In genomic region chr12:124760548-124760947, GRCh38 we compare ENCODE assay signal across 23 cellular contexts.
DNase-seq lines count a peak whose midpoint lies in the region; ATAC-seq and TF ChIP-seq lines count a peak whose summit lies in the region.
"Had no signal": no experiment of that assay in that cellular context is flagged by ENCODE, and none has a peak within 500 bp of the region (broad histone marks: within the 10 kb centered on the region; RNA-seq: fewer than 3 reads in every experiment).

No MANE protein-coding gene starts in this region.

- H3K79me2 ChIP-seq in Karpas-422 (ENCODE audit: low read length) = no peaks in the 10 kb centered on the region
- H3K79me2 ChIP-seq in trophoblast cell (ENCODE audit: control insufficient read depth, insufficient read depth, low read length, poor library complexity) = no peaks in the 10 kb centered on the region

- H3K9ac ChIP-seq in Karpas-422 (ENCODE audit: low read length) (peak overlapping the region; percentile 75; the same call in 1 of the 2 replicates), trophoblast cell (ENCODE audit: low read length) (no peak overlapping the region)

- peaks cover 2% of the 10 kb centered on the region for H3K79me1 ChIP-seq in trophoblast cell (ENCODE audit: low read length)

- H3K4me1 ChIP-seq in Karpas-422 (ENCODE audit: low read length) (peaks cover 62% of the 10 kb centered on the region), esophagus muscularis mucosa (peaks cover 48 to 82% (median 70%) of the 10 kb centered on the region in 4 donors), trophoblast cell (ENCODE audit: control insufficient read depth in 1 of 2, insufficient read depth in 2 of 2, low read length in 2 of 2) (peaks cover 3 to 8% of the 10 kb centered on the region in 2 experiments), gastrocnemius medialis (peaks cover 33 to 37% of the 10 kb centered on the region in 2 donors)

- no peak overlapping the region for H2BK120ac ChIP-seq in trophoblast cell (ENCODE audit: insufficient read depth, low read length, poor library complexity)

- no peak overlapping the region for H4K12ac ChIP-seq in trophoblast cell (ENCODE audit: low read depth, low read length)

- peak overlapping the region; percentile 11 for H2AK5ac ChIP-seq in trophoblast cell (ENCODE audit: low read length)

- no peak for TF ChIP-seq POLR2A in esophagus muscularis mucosa (IDR thresholded peaks at IDR 0.05; ENCODE audit: low read depth)
- TF ChIP-seq POLR2A in gastrocnemius medialis (IDR thresholded peaks at IDR 0.05) = no peak

- no peak for ATAC-seq in HG02798 (IDR thresholded peaks at IDR 0.05; ENCODE audit: poor library complexity, unreplicated experiment)
- no peak for ATAC-seq in gastrocnemius medialis

- no peak overlapping the region for H3K18ac ChIP-seq in trophoblast cell (ENCODE audit: low read length)

- H2AFZ ChIP-seq in Karpas-422 (ENCODE audit: low read length) (no peak overlapping the region), trophoblast cell (ENCODE audit: insufficient read depth, low read length, poor library complexity) (no peak overlapping the region)

- peaks cover 14% of the 10 kb centered on the region for H3K36me3 Mint-ChIP-seq in Calu3 (ENCODE audit: insufficient read depth, unreplicated experiment)

- peak overlapping the region; percentile 50 for H3K27ac Mint-ChIP-seq in Calu3 (ENCODE audit: unreplicated experiment)
- H3K27ac Mint-ChIP-seq: activated CD4-positive, alpha-beta T cell treated with anti-CD3 and anti-CD28 coated beads, Interleukin-2, amount 10 ng/mL, durations not matched to agents 7 days and 5 days; activated T-helper 2 cell treated with anti-CD3 and anti-CD28 coated beads, Interferon-gamma antibody, Interleukin-2, Interleukin-4, amounts not matched to agents 10 μg/mL and 5 μg/mL and 100 μg/mL, durations not matched to agents 14 hours and 24 hours and 36 hours; CD4-positive, alpha-beta T cell; IgD-negative memory B cell had no signal

- peaks cover 3% of the 10 kb centered on the region for H3K9me3 Mint-ChIP-seq in Calu3 (ENCODE audit: low read depth, unreplicated experiment)
- H3K9me3 Mint-ChIP-seq: CD4-positive, alpha-beta T cell had no signal

- peaks cover 30% of the 10 kb centered on the region for H3K9me3 ChIP-seq in Karpas-422 (ENCODE audit: low read length)
- peaks cover 0 to 12% (median 6%) of the 10 kb centered on the region in 4 donors for H3K9me3 ChIP-seq in esophagus muscularis mucosa
- peaks cover 8% of the 10 kb centered on the region for H3K9me3 ChIP-seq in trophoblast cell (ENCODE audit: insufficient read depth, low read depth, low read length)
- no peaks in the 10 kb centered on the region for H3K9me3 ChIP-seq in gastrocnemius medialis

- H3K4me2 ChIP-seq in Karpas-422 (ENCODE audit: low read depth, low read length, poor library complexity, severe bottlenecking) (peak overlapping the region; percentile 82), trophoblast cell (ENCODE audit: low read length) (no peak overlapping the region)

- no peaks in the 10 kb centered on the region for H4K20me1 ChIP-seq in Karpas-422 (ENCODE audit: insufficient read depth, low read depth, low read length)

- H3K4me3 ChIP-seq in Karpas-422 (ENCODE audit: low read length) = no peak overlapping the region
- H3K4me3 ChIP-seq in esophagus muscularis mucosa = no peak overlapping the region
- no peak overlapping the region for H3K4me3 ChIP-seq in trophoblast cell (ENCODE audit: low read depth, low read length)
- no peak overlapping the region for H3K4me3 ChIP-seq in gastrocnemius medialis

- no peaks in the 10 kb centered on the region for H3K27me3 Mint-ChIP-seq in Calu3 (ENCODE audit: unreplicated experiment)
- H3K27me3 Mint-ChIP-seq: activated naive CD8-positive, alpha-beta T cell had no signal

- TF ChIP-seq EP300 in esophagus muscularis mucosa (IDR thresholded peaks at IDR 0.05) = no peak

- in situ Hi-C loops in ACHN (cut with HindIII; ENCODE audit: low pct_ligation_motif_present, low pct_unique_long_range_greater_than_20kb, low sequenced_read_pairs) (no loop called here), gastrocnemius medialis (cut with MboI; ENCODE audit: low sequenced_read_pairs in 4 of 4) (loop anchor here (10.0 to 25.0 kb wide), 6 partner anchors 186 to 726 kb away; no protein-coding TSS in a partner anchor)

- no peak overlapping the region for H3K14ac ChIP-seq in trophoblast cell (ENCODE audit: low read length)

- no peak overlapping the region for H3K23ac ChIP-seq in trophoblast cell (ENCODE audit: low read length)

- no peak overlapping the region for H2BK5ac ChIP-seq in trophoblast cell (ENCODE audit: low read depth, low read length, poor library complexity)

- no TSS peak for BruUV-seq in Calu3 (replicated peaks; lab: Mats Ljungman, UMichigan)

- TF ChIP-seq CTCF in Calu3 (IDR thresholded peaks at IDR 0.05; ENCODE audit: unreplicated experiment) = no peak
- TF ChIP-seq CTCF in esophagus muscularis mucosa (IDR thresholded peaks at IDR 0.05) = no peak
- TF ChIP-seq CTCF in gastrocnemius medialis (IDR thresholded peaks at IDR 0.05 in 4 of 5, conservative IDR thresholded peaks at IDR 0.05 in 1 of 5) = no peak

- peaks cover 35% of the 10 kb centered on the region for H3K4me1 Mint-ChIP-seq in Calu3 (ENCODE audit: low read depth, unreplicated experiment)
- H3K4me1 Mint-ChIP-seq: IgD-negative memory B cell had no signal

- intact Hi-C loops in Calu3 (cut with micrococcal nuclease; ENCODE audit: unreplicated experiment) = loop anchor here (5.0 to 10.0 kb wide), 2 partner anchors 78 to 416 kb away; no protein-coding TSS in a partner anchor
- intact Hi-C loops in esophagus muscularis mucosa (cut with DNase I) = loop anchor here (10.0 kb wide), 1 partner anchor 246 kb away; no protein-coding TSS in a partner anchor
- intact Hi-C loops in gastrocnemius medialis (cut with DNase I; ENCODE audit: low total_unique reads) = loop anchor here (10.0 kb wide), 1 partner anchor 136 kb away; no protein-coding TSS in a partner anchor

- H3K4me3 Mint-ChIP-seq in Calu3 (ENCODE audit: low read depth, unreplicated experiment) = no peak overlapping the region
- H3K4me3 Mint-ChIP-seq: activated CD4-positive, alpha-beta T cell treated with anti-CD3 and anti-CD28 coated beads, Interleukin-2, amount 10 ng/mL, durations not matched to agents 7 days and 5 days; activated naive CD8-positive, alpha-beta T cell; CD4-positive, alpha-beta T cell; IgD-negative memory B cell had no signal

- CTCF ChIA-PET in Calu3 (lab: Charles Lee) = interaction anchor here (1.3 to 2.1 kb wide), 2 partner anchors 13 to 19 kb away, joined by 4 to 6 read pairs; no protein-coding TSS in a partner anchor

- no peak overlapping the region for H4K91ac ChIP-seq in trophoblast cell (ENCODE audit: low read depth, low read length)

- H3K4ac ChIP-seq in trophoblast cell (ENCODE audit: low read depth, low read length) = no peak overlapping the region

- H3K27me3 ChIP-seq in Karpas-422 (ENCODE audit: low read length) = no peaks in the 10 kb centered on the region
- peaks cover 0 to 4% (median 0%) of the 10 kb centered on the region in 4 donors for H3K27me3 ChIP-seq in esophagus muscularis mucosa
- H3K27me3 ChIP-seq in trophoblast cell (ENCODE audit: insufficient read depth, low read length) = no peaks in the 10 kb centered on the region
- no peaks in the 10 kb centered on the region for H3K27me3 ChIP-seq in gastrocnemius medialis

- DNase-seq in Calu3 (no peak), Karpas-422 (no peak), esophagus muscularis mucosa (ENCODE audit: extremely low spot score) (no peak), trophoblast cell (no peak), ACHN (no peak), gastrocnemius medialis (no peak)
- DNase-seq: activated CD4-positive, alpha-beta T cell treated with anti-CD3 and anti-CD28 coated beads, Interleukin-2, amount 10 ng/mL, durations not matched to agents 7 days and 5 days; CD4-positive, alpha-beta T cell; cerebellar nuclear complex; DMS53; effector CD8-positive, alpha-beta T cell; erythroblast; foreskin fibroblast; NCI-H1105 treated with DMSO at 0.1 percent for 48 hours; NCI-H2081 treated with DMSO at 0.1 percent for 48 hours; NCI-H345; NCI-H774; occipital lobe had no signal

- WGBS in esophagus muscularis mucosa = 71% methylated on average over 6 of the region's 9 CpGs
- WGBS in trophoblast cell (ENCODE audit: extremely low coverage, insufficient coverage, insufficient read length) = no CpG with 5 or more reads among the region's 9 CpGs

- H4K8ac ChIP-seq in trophoblast cell (ENCODE audit: low read depth, low read length) = no peak overlapping the region

- H3K9me2 ChIP-seq in Karpas-422 (replicated peaks; ENCODE audit: insufficient read depth, low read length) = no peaks in the 10 kb centered on the region

- H2BK12ac ChIP-seq in trophoblast cell (ENCODE audit: low read length) = no peak overlapping the region

- peak overlapping the region; percentile 98 for H3K27ac ChIP-seq in Karpas-422 (ENCODE audit: low read length)
- peak overlapping the region; percentile 70 to 80 (median 76) for H3K27ac ChIP-seq in esophagus muscularis mucosa (replicated peaks in 1 of 4)
- H3K27ac ChIP-seq in trophoblast cell (ENCODE audit: low read depth, low read length) = no peak overlapping the region
- no peak overlapping the region for H3K27ac ChIP-seq in gastrocnemius medialis
- H3K27ac ChIP-seq: VCaP had no signal

- H3K36me3 ChIP-seq in Karpas-422 (ENCODE audit: insufficient read depth, low read length) (peaks cover 7% of the 10 kb centered on the region; the same call in 1 of the 2 replicates), esophagus muscularis mucosa (no peaks in the 10 kb centered on the region), trophoblast cell (ENCODE audit: control insufficient read depth in 1 of 2, insufficient read depth in 2 of 2, low read length in 2 of 2) (no peaks in the 10 kb centered on the region), gastrocnemius medialis (no peaks in the 10 kb centered on the region)

Comparison
In these comparisons a context has a peak if more than half of its experiments do, and no peak if none do; other contexts are left out.
1. H3K27ac ChIP-seq: peak in Karpas-422 (single experiment) and esophagus muscularis mucosa (4 of 4); none in trophoblast cell (single experiment) and gastrocnemius medialis (0 of 4).